Comparison of ENCODE assay signal across 1 cellular context in the genomic region with DNA sequence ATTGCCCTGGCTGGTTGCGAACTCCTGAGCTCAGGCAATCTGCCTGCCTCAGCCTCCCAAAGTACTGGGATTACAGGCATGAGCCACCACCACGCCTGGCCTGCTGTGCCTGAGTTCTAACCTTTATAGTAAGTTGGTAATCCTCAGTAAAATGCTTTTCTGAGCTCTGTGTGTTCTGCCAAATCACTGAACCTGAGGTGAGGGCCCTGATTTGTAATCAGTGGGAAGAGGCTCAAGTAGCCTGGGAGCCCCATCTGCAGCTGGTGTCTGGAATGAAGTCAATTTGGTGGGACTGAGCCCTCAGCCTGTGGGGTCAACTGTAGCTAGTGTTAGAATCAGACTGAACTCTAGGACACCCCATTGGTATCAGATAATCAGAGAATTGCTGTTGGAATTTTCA.
TF ChIP-seq lines count a peak whose summit lies in the region.

No MANE protein-coding gene starts in this region.

TF ChIP-seq in WTC11, 78 proteins besides CTCF, POLR2A, EP300 and RAD21 (continued from another document):
- no peak for TF ChIP-seq ZNF121 (CRISPR knock-in tag; IDR thresholded peaks at IDR 0.05)
- TF ChIP-seq ZNF416 (CRISPR knock-in tag; IDR thresholded peaks at IDR 0.05): no peak
- TF ChIP-seq, protein P1, sequence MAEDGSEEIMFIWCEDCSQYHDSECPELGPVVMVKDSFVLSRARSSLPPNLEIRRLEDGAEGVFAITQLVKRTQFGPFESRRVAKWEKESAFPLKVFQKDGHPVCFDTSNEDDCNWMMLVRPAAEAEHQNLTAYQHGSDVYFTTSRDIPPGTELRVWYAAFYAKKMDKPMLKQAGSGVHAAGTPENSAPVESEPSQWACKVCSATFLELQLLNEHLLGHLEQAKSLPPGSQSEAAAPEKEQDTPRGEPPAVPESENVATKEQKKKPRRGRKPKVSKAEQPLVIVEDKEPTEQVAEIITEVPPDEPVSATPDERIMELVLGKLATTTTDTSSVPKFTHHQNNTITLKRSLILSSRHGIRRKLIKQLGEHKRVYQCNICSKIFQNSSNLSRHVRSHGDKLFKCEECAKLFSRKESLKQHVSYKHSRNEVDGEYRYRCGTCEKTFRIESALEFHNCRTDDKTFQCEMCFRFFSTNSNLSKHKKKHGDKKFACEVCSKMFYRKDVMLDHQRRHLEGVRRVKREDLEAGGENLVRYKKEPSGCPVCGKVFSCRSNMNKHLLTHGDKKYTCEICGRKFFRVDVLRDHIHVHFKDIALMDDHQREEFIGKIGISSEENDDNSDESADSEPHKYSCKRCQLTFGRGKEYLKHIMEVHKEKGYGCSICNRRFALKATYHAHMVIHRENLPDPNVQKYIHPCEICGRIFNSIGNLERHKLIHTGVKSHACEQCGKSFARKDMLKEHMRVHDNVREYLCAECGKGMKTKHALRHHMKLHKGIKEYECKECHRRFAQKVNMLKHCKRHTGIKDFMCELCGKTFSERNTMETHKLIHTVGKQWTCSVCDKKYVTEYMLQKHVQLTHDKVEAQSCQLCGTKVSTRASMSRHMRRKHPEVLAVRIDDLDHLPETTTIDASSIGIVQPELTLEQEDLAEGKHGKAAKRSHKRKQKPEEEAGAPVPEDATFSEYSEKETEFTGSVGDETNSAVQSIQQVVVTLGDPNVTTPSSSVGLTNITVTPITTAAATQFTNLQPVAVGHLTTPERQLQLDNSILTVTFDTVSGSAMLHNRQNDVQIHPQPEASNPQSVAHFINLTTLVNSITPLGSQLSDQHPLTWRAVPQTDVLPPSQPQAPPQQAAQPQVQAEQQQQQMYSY (CRISPR knock-in tag; IDR thresholded peaks at IDR 0.05): no peak
- TF ChIP-seq, protein P2, sequence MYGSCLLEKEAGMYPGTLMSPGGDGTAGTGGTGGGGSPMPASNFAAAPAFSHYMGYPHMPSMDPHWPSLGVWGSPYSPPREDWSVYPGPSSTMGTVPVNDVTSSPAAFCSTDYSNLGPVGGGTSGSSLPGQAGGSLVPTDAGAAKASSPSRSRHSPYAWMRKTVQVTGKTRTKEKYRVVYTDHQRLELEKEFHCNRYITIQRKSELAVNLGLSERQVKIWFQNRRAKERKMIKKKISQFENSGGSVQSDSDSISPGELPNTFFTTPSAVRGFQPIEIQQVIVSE (CRISPR knock-in tag; IDR thresholded peaks at IDR 0.05; ENCODE audit: borderline replicate concordance): no peak
- no peak for TF ChIP-seq RELA (CRISPR knock-in tag; IDR thresholded peaks at IDR 0.05; ENCODE audit: borderline replicate concordance)
